1 cellular context compared by ENCODE assay signal in the genomic region with DNA sequence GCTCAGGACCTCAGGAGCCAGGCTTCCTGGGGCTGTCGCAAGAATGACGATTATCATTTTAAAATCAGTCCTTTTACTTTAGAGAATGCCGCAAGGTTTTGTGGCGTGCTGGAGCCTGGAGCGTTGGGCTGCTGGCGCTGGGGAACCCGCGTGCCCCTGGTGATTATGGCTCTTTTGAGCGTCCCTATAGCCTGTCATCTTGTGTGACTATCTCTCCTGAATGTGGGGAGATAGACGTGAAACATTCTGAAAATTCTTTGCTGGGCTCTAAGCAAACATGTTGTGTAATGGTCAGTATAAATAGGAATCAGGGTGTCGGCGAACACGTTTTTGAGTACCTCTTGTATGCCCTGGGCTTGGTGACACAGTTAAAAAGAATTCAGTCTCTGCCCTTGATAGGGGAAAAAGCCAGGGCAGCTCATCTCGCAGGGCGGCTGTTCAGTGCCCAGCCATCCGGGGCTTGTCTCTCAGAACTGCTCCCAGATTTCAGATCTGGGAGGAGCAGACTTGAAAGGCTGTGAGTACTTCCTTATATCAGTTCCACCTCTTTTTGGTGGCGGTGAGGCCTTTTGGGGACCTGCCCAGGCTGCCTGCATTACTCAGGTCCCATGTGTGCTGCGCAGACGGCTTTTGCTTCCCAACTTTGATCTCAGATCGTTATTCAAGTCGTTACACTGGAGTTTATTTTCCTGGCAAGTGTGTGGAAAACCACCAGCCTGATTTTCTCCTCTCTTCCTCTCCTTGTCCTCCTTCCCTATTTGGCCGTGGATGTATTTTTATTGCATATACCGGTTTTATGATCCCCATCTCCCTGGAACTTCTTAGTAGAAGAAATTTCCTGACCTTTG.
TF ChIP-seq lines count a peak whose summit lies in the region.

No MANE protein-coding gene starts in this region.

TF ChIP-seq in HepG2, 621 proteins besides CTCF, POLR2A, EP300 and RAD21 (continued from another document and continues in another):
- TF ChIP-seq, protein P1, sequence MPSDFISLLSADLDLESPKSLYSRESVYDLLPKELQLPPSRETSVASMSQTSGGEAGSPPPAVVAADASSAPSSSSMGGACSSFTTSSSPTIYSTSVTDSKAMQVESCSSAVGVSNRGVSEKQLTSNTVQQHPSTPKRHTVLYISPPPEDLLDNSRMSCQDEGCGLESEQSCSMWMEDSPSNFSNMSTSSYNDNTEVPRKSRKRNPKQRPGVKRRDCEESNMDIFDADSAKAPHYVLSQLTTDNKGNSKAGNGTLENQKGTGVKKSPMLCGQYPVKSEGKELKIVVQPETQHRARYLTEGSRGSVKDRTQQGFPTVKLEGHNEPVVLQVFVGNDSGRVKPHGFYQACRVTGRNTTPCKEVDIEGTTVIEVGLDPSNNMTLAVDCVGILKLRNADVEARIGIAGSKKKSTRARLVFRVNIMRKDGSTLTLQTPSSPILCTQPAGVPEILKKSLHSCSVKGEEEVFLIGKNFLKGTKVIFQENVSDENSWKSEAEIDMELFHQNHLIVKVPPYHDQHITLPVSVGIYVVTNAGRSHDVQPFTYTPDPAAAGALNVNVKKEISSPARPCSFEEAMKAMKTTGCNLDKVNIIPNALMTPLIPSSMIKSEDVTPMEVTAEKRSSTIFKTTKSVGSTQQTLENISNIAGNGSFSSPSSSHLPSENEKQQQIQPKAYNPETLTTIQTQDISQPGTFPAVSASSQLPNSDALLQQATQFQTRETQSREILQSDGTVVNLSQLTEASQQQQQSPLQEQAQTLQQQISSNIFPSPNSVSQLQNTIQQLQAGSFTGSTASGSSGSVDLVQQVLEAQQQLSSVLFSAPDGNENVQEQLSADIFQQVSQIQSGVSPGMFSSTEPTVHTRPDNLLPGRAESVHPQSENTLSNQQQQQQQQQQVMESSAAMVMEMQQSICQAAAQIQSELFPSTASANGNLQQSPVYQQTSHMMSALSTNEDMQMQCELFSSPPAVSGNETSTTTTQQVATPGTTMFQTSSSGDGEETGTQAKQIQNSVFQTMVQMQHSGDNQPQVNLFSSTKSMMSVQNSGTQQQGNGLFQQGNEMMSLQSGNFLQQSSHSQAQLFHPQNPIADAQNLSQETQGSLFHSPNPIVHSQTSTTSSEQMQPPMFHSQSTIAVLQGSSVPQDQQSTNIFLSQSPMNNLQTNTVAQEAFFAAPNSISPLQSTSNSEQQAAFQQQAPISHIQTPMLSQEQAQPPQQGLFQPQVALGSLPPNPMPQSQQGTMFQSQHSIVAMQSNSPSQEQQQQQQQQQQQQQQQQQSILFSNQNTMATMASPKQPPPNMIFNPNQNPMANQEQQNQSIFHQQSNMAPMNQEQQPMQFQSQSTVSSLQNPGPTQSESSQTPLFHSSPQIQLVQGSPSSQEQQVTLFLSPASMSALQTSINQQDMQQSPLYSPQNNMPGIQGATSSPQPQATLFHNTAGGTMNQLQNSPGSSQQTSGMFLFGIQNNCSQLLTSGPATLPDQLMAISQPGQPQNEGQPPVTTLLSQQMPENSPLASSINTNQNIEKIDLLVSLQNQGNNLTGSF (CRISPR knock-in tag; IDR thresholded peaks at IDR 0.05) = peak; percentile 23; the same call in 1 of the 2 replicates
- TF ChIP-seq, protein P2, sequence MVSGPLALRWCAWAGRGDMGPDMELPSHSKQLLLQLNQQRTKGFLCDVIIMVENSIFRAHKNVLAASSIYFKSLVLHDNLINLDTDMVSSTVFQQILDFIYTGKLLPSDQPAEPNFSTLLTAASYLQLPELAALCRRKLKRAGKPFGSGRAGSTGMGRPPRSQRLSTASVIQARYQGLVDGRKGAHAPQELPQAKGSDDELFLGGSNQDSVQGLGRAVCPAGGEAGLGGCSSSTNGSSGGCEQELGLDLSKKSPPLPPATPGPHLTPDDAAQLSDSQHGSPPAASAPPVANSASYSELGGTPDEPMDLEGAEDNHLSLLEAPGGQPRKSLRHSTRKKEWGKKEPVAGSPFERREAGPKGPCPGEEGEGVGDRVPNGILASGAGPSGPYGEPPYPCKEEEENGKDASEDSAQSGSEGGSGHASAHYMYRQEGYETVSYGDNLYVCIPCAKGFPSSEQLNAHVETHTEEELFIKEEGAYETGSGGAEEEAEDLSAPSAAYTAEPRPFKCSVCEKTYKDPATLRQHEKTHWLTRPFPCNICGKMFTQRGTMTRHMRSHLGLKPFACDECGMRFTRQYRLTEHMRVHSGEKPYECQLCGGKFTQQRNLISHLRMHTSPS (CRISPR knock-in tag; IDR thresholded peaks at IDR 0.05; ENCODE audit: low read depth) = peak; percentile 89
- TF ChIP-seq ZNF652 (CRISPR knock-in tag; IDR thresholded peaks at IDR 0.05; ENCODE audit: borderline replicate concordance, low read depth) (peak; percentile 36; the same call in 1 of the 2 replicates), ZBTB7B (CRISPR knock-in tag; IDR thresholded peaks at IDR 0.05) (peak; percentile 73), AKAP8 (CRISPR knock-in tag; IDR thresholded peaks at IDR 0.05) (no peak), ZNF572 (CRISPR knock-in tag; IDR thresholded peaks at IDR 0.05) (no peak), ZNF30 (CRISPR knock-in tag; IDR thresholded peaks at IDR 0.05) (no peak), ZNF501 (CRISPR knock-in tag; IDR thresholded peaks at IDR 0.05) (peak; percentile 45; the same call in 1 of the 2 replicates), HHEX (CRISPR knock-in tag; IDR thresholded peaks at IDR 0.05) (peak; percentile 63), ZNF629 (CRISPR knock-in tag; conservative IDR thresholded peaks at IDR 0.05) (0 out of 2 replicates have a peak, but pooled peaks have one; percentile 8), UBTF (CRISPR knock-in tag; IDR thresholded peaks at IDR 0.05) (peak; percentile 61; the same call in 1 of the 2 replicates), YEATS2 (CRISPR knock-in tag; IDR thresholded peaks at IDR 0.05; ENCODE audit: borderline replicate concordance) (peak; percentile 66; the same call in 1 of the 2 replicates), ZNF607 (CRISPR knock-in tag; IDR thresholded peaks at IDR 0.05; ENCODE audit: borderline replicate concordance) (0 out of 2 replicates have a peak, but pooled peaks have one; percentile 59), ZZZ3 (CRISPR knock-in tag; IDR thresholded peaks at IDR 0.05; ENCODE audit: borderline replicate concordance) (0 out of 2 replicates have a peak, but pooled peaks have one; percentile 12), NCOA1 (CRISPR knock-in tag; IDR thresholded peaks at IDR 0.05) (peak; percentile 58; the same call in 1 of the 2 replicates), ZNF343 (CRISPR knock-in tag; IDR thresholded peaks at IDR 0.05) (no peak), ZNF770 (CRISPR knock-in tag; IDR thresholded peaks at IDR 0.05) (no peak), CEBPB (IDR thresholded peaks at IDR 0.05; ENCODE audit: borderline replicate concordance, low read depth, low read length) (peak; percentile 91), DNMT3B (CRISPR knock-in tag; conservative IDR thresholded peaks at IDR 0.05) (peak; percentile 93), ZIK1 (CRISPR knock-in tag; IDR thresholded peaks at IDR 0.05; ENCODE audit: borderline replicate concordance, low read depth) (no peak), ZNF432 (CRISPR knock-in tag; IDR thresholded peaks at IDR 0.05; ENCODE audit: borderline replicate concordance) (no peak), ATF4 (CRISPR knock-in tag; IDR thresholded peaks at IDR 0.05) (peak in 1 of 2 experiments; percentile 75; a peak in 2 of 4 replicates), CBX2 (IDR thresholded peaks at IDR 0.05; ENCODE audit: low read depth, low read length) (no peak), CBX2 (CRISPR knock-in tag; IDR thresholded peaks at IDR 0.05; ENCODE audit: low read depth) (no peak), NFYC (CRISPR knock-in tag; IDR thresholded peaks at IDR 0.05) (no peak), RBFOX2 (IDR thresholded peaks at IDR 0.05; ENCODE audit: low read depth, low read length) (no peak), ZNF33B (CRISPR knock-in tag; IDR thresholded peaks at IDR 0.05) (no peak), ZNF430 (CRISPR knock-in tag; IDR thresholded peaks at IDR 0.05) (peak; percentile 80), TFDP2 (CRISPR knock-in tag; IDR thresholded peaks at IDR 0.05) (peak; percentile 36; the same call in 1 of the 2 replicates), BCL6 (CRISPR knock-in tag; IDR thresholded peaks at IDR 0.05) (peak; percentile 94), HCFC1 (IDR thresholded peaks at IDR 0.05; ENCODE audit: low read depth, low read length) (no peak)
- TF ChIP-seq, protein P3, sequence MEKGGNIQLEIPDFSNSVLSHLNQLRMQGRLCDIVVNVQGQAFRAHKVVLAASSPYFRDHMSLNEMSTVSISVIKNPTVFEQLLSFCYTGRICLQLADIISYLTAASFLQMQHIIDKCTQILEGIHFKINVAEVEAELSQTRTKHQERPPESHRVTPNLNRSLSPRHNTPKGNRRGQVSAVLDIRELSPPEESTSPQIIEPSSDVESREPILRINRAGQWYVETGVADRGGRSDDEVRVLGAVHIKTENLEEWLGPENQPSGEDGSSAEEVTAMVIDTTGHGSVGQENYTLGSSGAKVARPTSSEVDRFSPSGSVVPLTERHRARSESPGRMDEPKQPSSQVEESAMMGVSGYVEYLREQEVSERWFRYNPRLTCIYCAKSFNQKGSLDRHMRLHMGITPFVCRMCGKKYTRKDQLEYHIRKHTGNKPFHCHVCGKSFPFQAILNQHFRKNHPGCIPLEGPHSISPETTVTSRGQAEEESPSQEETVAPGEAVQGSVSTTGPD (CRISPR knock-in tag; IDR thresholded peaks at IDR 0.05) = peak; percentile 68; the same call in 1 of the 2 replicates
- TF ChIP-seq, protein P4, sequence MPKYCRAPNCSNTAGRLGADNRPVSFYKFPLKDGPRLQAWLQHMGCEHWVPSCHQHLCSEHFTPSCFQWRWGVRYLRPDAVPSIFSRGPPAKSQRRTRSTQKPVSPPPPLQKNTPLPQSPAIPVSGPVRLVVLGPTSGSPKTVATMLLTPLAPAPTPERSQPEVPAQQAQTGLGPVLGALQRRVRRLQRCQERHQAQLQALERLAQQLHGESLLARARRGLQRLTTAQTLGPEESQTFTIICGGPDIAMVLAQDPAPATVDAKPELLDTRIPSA (CRISPR knock-in tag; IDR thresholded peaks at IDR 0.05; ENCODE audit: borderline replicate concordance) = no peak
- TF ChIP-seq, protein P5, sequence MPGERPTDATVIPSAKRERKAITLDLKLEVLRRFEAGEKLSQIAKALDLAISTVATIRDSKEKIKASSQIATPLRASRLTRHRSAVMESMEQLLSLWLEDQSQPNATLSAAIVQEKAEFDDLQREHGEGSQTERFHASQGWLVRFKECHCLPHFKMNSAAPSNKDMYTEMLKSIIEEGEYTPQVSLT (CRISPR knock-in tag; IDR thresholded peaks at IDR 0.05; ENCODE audit: borderline replicate concordance, low read depth) = no peak
- TF ChIP-seq, protein P6, sequence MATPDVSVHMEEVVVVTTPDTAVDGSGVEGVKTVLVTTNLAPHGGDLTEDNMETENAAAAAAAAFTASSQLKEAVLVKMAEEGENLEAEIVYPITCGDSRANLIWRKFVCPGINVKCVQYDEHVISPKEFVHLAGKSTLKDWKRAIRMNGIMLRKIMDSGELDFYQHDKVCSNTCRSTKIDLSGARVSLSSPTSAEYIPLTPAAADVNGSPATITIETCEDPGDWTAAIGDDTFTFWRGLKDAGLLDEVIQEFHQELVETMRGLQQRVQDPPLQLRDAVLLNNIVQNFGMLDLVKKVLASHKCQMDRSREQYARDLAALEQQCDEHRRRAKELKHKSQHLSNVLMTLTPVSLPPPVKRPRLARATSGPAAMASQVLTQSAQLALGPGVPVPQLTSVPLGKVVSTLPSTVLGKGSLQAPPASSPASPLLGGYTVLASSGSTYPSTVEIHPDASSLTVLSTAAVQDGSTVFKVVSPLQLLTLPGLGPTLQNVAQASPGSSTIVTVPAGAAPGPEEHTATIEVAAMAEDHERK (CRISPR knock-in tag; IDR thresholded peaks at IDR 0.05; ENCODE audit: low read depth) = no peak
